ENCODE assay signal across 14 cellular contexts in genomic region chr3:171480526-171480925, GRCh38. TPM values are rescaled to one million over a fixed set of nuclear protein-coding genes. Genes with fewer than 3 reads are reported as not detected.
DNase-seq lines count a peak whose midpoint lies in the region; ATAC-seq and TF ChIP-seq lines count a peak whose summit lies in the region.
"Had no signal": no experiment of that assay in that cellular context is flagged by ENCODE, and none has a peak within 500 bp of the region (broad histone marks: within the 10 kb centered on the region; RNA-seq: fewer than 3 reads in every experiment).

No MANE protein-coding gene starts in this region.

- no peak overlapping the region for H2BK5ac ChIP-seq in mesenchymal stem cell (ENCODE audit: low read depth, low read length, poor library complexity, severe bottlenecking)

- H3K9me3 ChIP-seq in mesenchymal stem cell (ENCODE audit: control insufficient read depth, low read length), result peaks cover 3% of the 10 kb centered on the region
- H3K9me3 ChIP-seq: sigmoid colon had no signal

- no peak overlapping the region for H2BK15ac ChIP-seq in mesenchymal stem cell (ENCODE audit: low read depth, poor library complexity, severe bottlenecking)

- H2BK12ac ChIP-seq in mesenchymal stem cell (ENCODE audit: low read length in 2 of 2), result no peak overlapping the region

- no peaks in the 10 kb centered on the region for H3K79me1 ChIP-seq in mesenchymal stem cell (replicated peaks; ENCODE audit: low read length, poor library complexity, severe bottlenecking)

- H2BK120ac ChIP-seq in mesenchymal stem cell (ENCODE audit: low read depth, low read length), result no peak overlapping the region

- no peak overlapping the region for H3K4me2 ChIP-seq in mesenchymal stem cell (ENCODE audit: low read length, poor library complexity, severe bottlenecking)

- no peak for DNase-seq in chondrocyte (ENCODE audit: low spot score)
- DNase-seq in mesenchymal stem cell, result no peak
- no peak for DNase-seq in NCI-H748 treated with DMSO at 0.1 percent for 48 hours (lab: John Stamatoyannopoulos, UW)
- no peak for DNase-seq in activated effector memory CD4-positive, alpha-beta T cell treated with Interleukin-2 at 50 U/mL for 16 hours
- no peak for DNase-seq in medulla oblongata (ENCODE audit: extremely low spot score)
- DNase-seq: activated B cell treated with CpG ODN at 0.5 μM for 24 hours; EL; NCI-H82; sigmoid colon; stimulated activated naive B cell treated with anti-CD40 and anti-IgM and Interleukin-4, amounts not matched to agents 10 μg/mL and 1 μg/mL and 100 μg/mL, for 72 hours had no signal

- H3K4me3 ChIP-seq in mesenchymal stem cell (ENCODE audit: insufficient read depth in 1 of 2, low read depth in 1 of 2, low read length in 2 of 2), result no peak overlapping the region
- H3K4me3 ChIP-seq: sigmoid colon had no signal

- H3K23ac ChIP-seq in mesenchymal stem cell (ENCODE audit: low read length in 2 of 2), result no peak overlapping the region

- H3K4ac ChIP-seq in mesenchymal stem cell (ENCODE audit: low read depth in 1 of 2, low read length in 2 of 2), result no peak overlapping the region

- H3K27me3 Mint-ChIP-seq in chondrocyte (ENCODE audit: low read depth), result no peaks in the 10 kb centered on the region

- no peak overlapping the region for H4K91ac ChIP-seq in mesenchymal stem cell (ENCODE audit: low read length)

- peak overlapping the region; percentile 24 for H3K27ac Mint-ChIP-seq in chondrocyte (ENCODE audit: unreplicated experiment)
- H3K27ac Mint-ChIP-seq: activated B cell treated with CpG ODN at 0.5 μM for 24 hours; endodermal cell; stimulated activated naive B cell treated with anti-CD40 and anti-IgM and Interleukin-4, amounts not matched to agents 10 μg/mL and 1 μg/mL and 100 μg/mL, for 72 hours had no signal

- no peak for TF ChIP-seq CTCF in chondrocyte (IDR thresholded peaks at IDR 0.05)

- H3K27ac ChIP-seq in mesenchymal stem cell (ENCODE audit: low read length, poor library complexity, severe bottlenecking), result no peak overlapping the region
- H3K27ac ChIP-seq: sigmoid colon had no signal

- peaks cover 0 to 5% of the 10 kb centered on the region in 2 experiments for H3K27me3 ChIP-seq in mesenchymal stem cell (ENCODE audit: control insufficient read depth in 1 of 2, insufficient read depth in 1 of 2, low read length in 2 of 2)
- H3K27me3 ChIP-seq: sigmoid colon had no signal

- H3K14ac ChIP-seq in mesenchymal stem cell (ENCODE audit: low read length in 2 of 2), result no peak overlapping the region

- no peak overlapping the region for H2AK5ac ChIP-seq in mesenchymal stem cell (ENCODE audit: low read length, severe bottlenecking)

- no peaks in the 10 kb centered on the region for H3K9me3 Mint-ChIP-seq in chondrocyte (ENCODE audit: low read depth)
- H3K9me3 Mint-ChIP-seq: activated B cell treated with CpG ODN at 0.5 μM for 24 hours; stimulated activated naive B cell treated with anti-CD40 and anti-IgM and Interleukin-4, amounts not matched to agents 10 μg/mL and 1 μg/mL and 100 μg/mL, for 72 hours had no signal

- ATAC-seq in GM18519 (IDR thresholded peaks at IDR 0.05; ENCODE audit: low FRiP score, unreplicated experiment) (peak; percentile 64), GM21447 (IDR thresholded peaks at IDR 0.05; ENCODE audit: unreplicated experiment) (peak; percentile 94), HG03378 (IDR thresholded peaks at IDR 0.05; ENCODE audit: unreplicated experiment) (peak; percentile 91)

- no peak overlapping the region for H3K4me3 Mint-ChIP-seq in chondrocyte (ENCODE audit: unreplicated experiment)
- H3K4me3 Mint-ChIP-seq: activated B cell treated with CpG ODN at 0.5 μM for 24 hours; endodermal cell; stimulated activated naive B cell treated with anti-CD40 and anti-IgM and Interleukin-4, amounts not matched to agents 10 μg/mL and 1 μg/mL and 100 μg/mL, for 72 hours had no signal

- H3K4me1 ChIP-seq in mesenchymal stem cell (ENCODE audit: control insufficient read depth, insufficient read depth, low read depth, low read length), result no peaks in the 10 kb centered on the region
- H3K4me1 ChIP-seq: sigmoid colon had no signal

- peaks cover 8% of the 10 kb centered on the region for H3K4me1 Mint-ChIP-seq in chondrocyte (ENCODE audit: low read depth)

- H3K36me3 Mint-ChIP-seq in chondrocyte (ENCODE audit: low read depth), result no peaks in the 10 kb centered on the region
- H3K36me3 Mint-ChIP-seq: stimulated activated naive B cell treated with anti-CD40 and anti-IgM and Interleukin-4, amounts not matched to agents 10 μg/mL and 1 μg/mL and 100 μg/mL, for 72 hours had no signal

- H2AFZ ChIP-seq in mesenchymal stem cell (ENCODE audit: low read depth, low read length), result no peak overlapping the region

- no peak overlapping the region for H3K9ac ChIP-seq in mesenchymal stem cell (ENCODE audit: low read length)

- 76% methylated on average over 1 of the region's 1 CpG for WGBS in mesenchymal stem cell

- no peak overlapping the region for H4K8ac ChIP-seq in mesenchymal stem cell (ENCODE audit: low read length)

- no peaks in the 10 kb centered on the region for H3K36me3 ChIP-seq in mesenchymal stem cell (ENCODE audit: control insufficient read depth in 1 of 2, insufficient read depth in 2 of 2, low read depth in 1 of 2, low read length in 2 of 2)
- H3K36me3 ChIP-seq: sigmoid colon had no signal

- H3K18ac ChIP-seq in mesenchymal stem cell (ENCODE audit: low read depth in 1 of 2, low read length in 2 of 2), result no peak overlapping the region

RNA-seq across cellular contexts. Expression of gene TNIK, which starts 20.3 kb away (rescaled TPM):
- 16.9 to 18.7 TPM (median 17.5 TPM) in 3 replicates for total RNA-seq in chondrocyte
- 12.9 TPM for polyA plus RNA-seq in mesenchymal stem cell (2013, experiment 1 of 2)
- polyA plus RNA-seq in mesenchymal stem cell (2013, experiment 2 of 2), result 11.9 TPM
